In genomic region chr9:14205463-14205862, GRCh38 we compare ENCODE assay signal across 11 cellular contexts.
DNase-seq lines count a peak whose midpoint lies in the region; ATAC-seq, FAIRE-seq and TF ChIP-seq lines count a peak whose summit lies in the region.
"Had no signal": no experiment of that assay in that cellular context is flagged by ENCODE, and none has a peak within 500 bp of the region (broad histone marks: within the 10 kb centered on the region; RNA-seq: fewer than 3 reads in every experiment).

No MANE protein-coding gene starts in this region.

- no peak for ATAC-seq in upper lobe of right lung
- ATAC-seq: K562 had no signal

- TF ChIP-seq CTCF in esophagus muscularis mucosa (IDR thresholded peaks at IDR 0.05) = no peak
- TF ChIP-seq CTCF in mesothelial cell of epicardium (IDR thresholded peaks at IDR 0.05; ENCODE audit: unreplicated experiment) = no peak
- no peak for TF ChIP-seq CTCF in upper lobe of right lung (IDR thresholded peaks at IDR 0.05)

- TF ChIP-seq POLR2A in esophagus muscularis mucosa (IDR thresholded peaks at IDR 0.05; ENCODE audit: low read depth) (no peak), GM12891 (IDR thresholded peaks at IDR 0.05; ENCODE audit: low read depth, low read length) (no peak)

- H3K27me3 Mint-ChIP-seq in mesothelial cell of epicardium (ENCODE audit: low read depth) = no peaks in the 10 kb centered on the region

- H3K27ac ChIP-seq in esophagus muscularis mucosa (replicated peaks in 1 of 4) = peak overlapping the region; percentile 67 to 78 (median 72)
- H3K27ac ChIP-seq in upper lobe of right lung = no peak overlapping the region

- H3K4me1 ChIP-seq in esophagus muscularis mucosa (peaks cover 45 to 85% (median 75%) of the 10 kb centered on the region in 4 donors), upper lobe of right lung (peaks cover 12% of the 10 kb centered on the region)

- TF ChIP-seq EP300 in esophagus muscularis mucosa (IDR thresholded peaks at IDR 0.05) = no peak

- H3K36me3 ChIP-seq in esophagus muscularis mucosa (no peaks in the 10 kb centered on the region), upper lobe of right lung (no peaks in the 10 kb centered on the region)

- H3K27me3 ChIP-seq in esophagus muscularis mucosa (no peaks in the 10 kb centered on the region), upper lobe of right lung (no peaks in the 10 kb centered on the region)

- H3K4me3 Mint-ChIP-seq in mesothelial cell of epicardium = no peak overlapping the region

- FAIRE-seq in GM12891 (lab: Jason Lieb, UNC) = no peak
- FAIRE-seq: K562 had no signal

- H3K27ac Mint-ChIP-seq in mesothelial cell of epicardium = peak overlapping the region; percentile 76

- H3K4me3 ChIP-seq in esophagus muscularis mucosa (no peak overlapping the region), upper lobe of right lung (no peak overlapping the region)
- H3K4me3 ChIP-seq: K562 had no signal

- H3K9me3 Mint-ChIP-seq in mesothelial cell of epicardium = no peaks in the 10 kb centered on the region

- DNase-seq in AG20443 (ENCODE audit: low spot score) (peak; percentile 69), NCI-H69 (lab: John Stamatoyannopoulos, UW) (peak; percentile 54), esophagus muscularis mucosa (ENCODE audit: extremely low spot score) (no peak), mesothelial cell of epicardium (ENCODE audit: low spot score in 2 of 2, unreplicated experiment in 2 of 2) (no peak), upper lobe of right lung (no peak), GM12891 (ENCODE audit: insufficient read length, low spot score) (no peak), UCSD-AML1 (lab: John Stamatoyannopoulos, UW; ENCODE audit: unreplicated experiment) (no peak), ureter (ENCODE audit: low spot score) (no peak)
- DNase-seq: amygdala, glutamatergic neuron had no signal

- H3K4me1 Mint-ChIP-seq in mesothelial cell of epicardium = peaks cover 84% of the 10 kb centered on the region

- 57% methylated on average over 1 of the region's 1 CpG for WGBS in esophagus muscularis mucosa

- H3K9me3 ChIP-seq in esophagus muscularis mucosa (no peaks in the 10 kb centered on the region), upper lobe of right lung (no peaks in the 10 kb centered on the region)

- H3K36me3 Mint-ChIP-seq in mesothelial cell of epicardium = peaks cover 5% of the 10 kb centered on the region

- intact Hi-C loops in esophagus muscularis mucosa (cut with DNase I) (loop anchor here (5.0 kb wide), 1 partner anchor 107 kb away; the partner anchor contains the start of gene NFIB), upper lobe of right lung (cut with DNase I) (loop anchor here (10.0 kb wide), 1 partner anchor 71 kb away; no protein-coding TSS in a partner anchor)

TF ChIP-seq in GM12891, 5 proteins besides CTCF, POLR2A, EP300 and RAD21:
- TF ChIP-seq PAX5 (IDR thresholded peaks at IDR 0.05; ENCODE audit: insufficient read depth, low read length, severe bottlenecking) (no peak), TAF1 (IDR thresholded peaks at IDR 0.05; ENCODE audit: low read depth, low read length) (no peak), SPI1 (IDR thresholded peaks at IDR 0.05; ENCODE audit: low read depth, low read length) (no peak), POU2F2 (IDR thresholded peaks at IDR 0.05; ENCODE audit: low read depth, low read length) (no peak), POLR2AphosphoS5 (IDR thresholded peaks at IDR 0.05; ENCODE audit: low read depth, low read length) (no peak)

Comparison
In these comparisons a context has a peak if more than half of its experiments do, and no peak if none do; other contexts are left out.
1. DNase-seq: peak in AG20443 (single experiment) and NCI-H69 (single experiment); none in esophagus muscularis mucosa (single experiment), mesothelial cell of epicardium (0 of 2), upper lobe of right lung (single experiment), GM12891 (single experiment), UCSD-AML1 (single experiment) and ureter (single experiment).